Comparison of ENCODE assay signal across 30 cellular contexts in genomic region chr10:120042705-120043104, GRCh38.
"Had no signal": no experiment of that assay in that cellular context is flagged by ENCODE, and none has a peak within 500 bp of the region (broad histone marks: within the 10 kb centered on the region; RNA-seq: fewer than 3 reads in every experiment).

No MANE protein-coding gene starts in this region.

- H3K27ac Mint-ChIP-seq: activated CD4-positive, alpha-beta T cell treated with anti-CD3 and anti-CD28 coated beads, Interleukin-2, amount 10 ng/mL, durations not matched to agents 24 days and 14 days; activated CD8-positive, alpha-beta T cell treated with anti-CD3 and anti-CD28 coated beads for 36 hours; activated naive CD8-positive, alpha-beta T cell treated with anti-CD3 and anti-CD28 coated beads for 36 hours; activated T-cell treated with anti-CD3 and anti-CD28 coated beads, Interleukin-2, amount 50 U/mL, for 72 hours; activated T-helper 17 cell treated with anti-CD3 and anti-CD28 coated beads, Interleukin-2, amount 50 U/mL, for 72 hours had no signal

- H3K36me3 ChIP-seq: cardiac muscle cell had no signal

- H3K4me3 ChIP-seq: cardiac muscle cell, coronary artery, K562 had no signal

- DNase-seq: activated CD4-positive, alpha-beta T cell treated with anti-CD3 and anti-CD28 coated beads, Interleukin-2, amount 10 ng/mL, durations not matched to agents 24 days and 14 days; activated CD4-positive, alpha-beta T cell treated with anti-CD3 and anti-CD28 coated beads, Interleukin-2, amount 50 U/mL, for 4 hours; activated CD8-positive, alpha-beta T cell treated with anti-CD3 and anti-CD28 coated beads for 36 hours; activated effector memory CD4-positive, alpha-beta T cell treated with anti-CD3 and anti-CD28 coated beads, Interleukin-2, amount 50 U/mL, for 16 hours; activated naive CD4-positive, alpha-beta T cell; activated naive CD4-positive, alpha-beta T cell treated with anti-CD3 and anti-CD28 coated beads, Interleukin-2, amount 50 U/mL, for 16 hours; activated naive CD8-positive, alpha-beta T cell treated with anti-CD3 and anti-CD28 coated beads for 36 hours; activated T-cell treated with anti-CD3 and anti-CD28 coated beads, Interleukin-2, amount 50 U/mL, for 1 hour; activated T-cell treated with anti-CD3 and anti-CD28 coated beads, Interleukin-2, amount 50 U/mL, for 72 hours; amniotic stem cell; aorta; Karpas-422; NCI-H1048; NCI-H1105 treated with DMSO at 0.1 percent for 48 hours; NCI-H1436; NCI-H1694; NCI-H2029; NCI-H510A; NCI-H526; NCI-H748 treated with DMSO at 0.1 percent for 48 hours; SHP77; SW 1271; T-helper 1 cell; T-helper 2 cell; T-helper 9 cell had no signal

- ATAC-seq: activated CD8-positive, alpha-beta T cell treated with anti-CD3 and anti-CD28 coated beads for 36 hours; activated T-cell treated with anti-CD3 and anti-CD28 coated beads, Interleukin-2, amount 50 U/mL, for 72 hours; activated T-helper 17 cell treated with anti-CD3 and anti-CD28 coated beads, Interleukin-2, amount 50 U/mL, for 72 hours; K562; SK-N-SH treated with all-trans-retinoic acid at 6 μM for 48 hours had no signal

- H3K4me3 Mint-ChIP-seq: activated CD4-positive, alpha-beta T cell treated with anti-CD3 and anti-CD28 coated beads, Interleukin-2, amount 10 ng/mL, durations not matched to agents 24 days and 14 days; activated CD8-positive, alpha-beta T cell treated with anti-CD3 and anti-CD28 coated beads for 36 hours; activated naive CD8-positive, alpha-beta T cell treated with anti-CD3 and anti-CD28 coated beads for 36 hours; activated T-cell treated with anti-CD3 and anti-CD28 coated beads, Interleukin-2, amount 50 U/mL, for 72 hours; activated T-helper 17 cell treated with anti-CD3 and anti-CD28 coated beads, Interleukin-2, amount 50 U/mL, for 72 hours had no signal

- H3K36me3 Mint-ChIP-seq: activated naive CD8-positive, alpha-beta T cell treated with anti-CD3 and anti-CD28 coated beads for 36 hours had no signal

- H3K27ac ChIP-seq: cardiac muscle cell, coronary artery had no signal

- H3K9me3 Mint-ChIP-seq: activated CD4-positive, alpha-beta T cell treated with anti-CD3 and anti-CD28 coated beads, Interleukin-2, amount 10 ng/mL, durations not matched to agents 24 days and 14 days; activated CD8-positive, alpha-beta T cell treated with anti-CD3 and anti-CD28 coated beads for 36 hours; activated naive CD8-positive, alpha-beta T cell treated with anti-CD3 and anti-CD28 coated beads for 36 hours; activated T-cell treated with anti-CD3 and anti-CD28 coated beads, Interleukin-2, amount 50 U/mL, for 72 hours; activated T-helper 17 cell treated with anti-CD3 and anti-CD28 coated beads, Interleukin-2, amount 50 U/mL, for 72 hours had no signal

- H3K4me1 Mint-ChIP-seq: activated CD4-positive, alpha-beta T cell treated with anti-CD3 and anti-CD28 coated beads, Interleukin-2, amount 10 ng/mL, durations not matched to agents 24 days and 14 days; activated naive CD8-positive, alpha-beta T cell treated with anti-CD3 and anti-CD28 coated beads for 36 hours; activated T-helper 17 cell treated with anti-CD3 and anti-CD28 coated beads, Interleukin-2, amount 50 U/mL, for 72 hours had no signal

- H3K27me3 ChIP-seq: cardiac muscle cell had no signal

- H3K27me3 Mint-ChIP-seq: activated CD4-positive, alpha-beta T cell treated with anti-CD3 and anti-CD28 coated beads, Interleukin-2, amount 10 ng/mL, durations not matched to agents 24 days and 14 days; activated CD8-positive, alpha-beta T cell treated with anti-CD3 and anti-CD28 coated beads for 36 hours; activated naive CD8-positive, alpha-beta T cell treated with anti-CD3 and anti-CD28 coated beads for 36 hours had no signal
